15 cellular contexts compared by ENCODE assay signal in genomic region chr7:116142850-116143249, GRCh38.
DNase-seq lines count a peak whose midpoint lies in the region; ATAC-seq and TF ChIP-seq lines count a peak whose summit lies in the region.
"Had no signal": no experiment of that assay in that cellular context is flagged by ENCODE, and none has a peak within 500 bp of the region (broad histone marks: within the 10 kb centered on the region; RNA-seq: fewer than 3 reads in every experiment).

No MANE protein-coding gene starts in this region.

- 0 out of 2 replicates have a peak overlapping the region, but pooled peaks have one; percentile 53 for H2AFZ ChIP-seq in Loucy (ENCODE audit: low read length)
- H2AFZ ChIP-seq: parathyroid adenoma had no signal

- no peaks in the 10 kb centered on the region for H3K36me3 Mint-ChIP-seq in CD8-positive, alpha-beta T cell
- peaks cover 33% of the 10 kb centered on the region for H3K36me3 Mint-ChIP-seq in activated CD8-positive, alpha-beta T cell treated with anti-CD3 and anti-CD28 coated beads, Interleukin-2, amount 10 ng/mL, durations not matched to agents 7 days and 5 days (ENCODE audit: low read depth)

- TF ChIP-seq CTCF in CD8-positive, alpha-beta T cell (IDR thresholded peaks at IDR 0.05), result no peak
- TF ChIP-seq CTCF in Loucy (conservative IDR thresholded peaks at IDR 0.05; ENCODE audit: low read length), result no peak

- no peaks in the 10 kb centered on the region for H3K79me2 ChIP-seq in Loucy (ENCODE audit: insufficient read depth, low read length)
- H3K79me2 ChIP-seq: parathyroid adenoma had no signal

- intact Hi-C loops in CD8-positive, alpha-beta T cell (cut with DNase I, micrococcal nuclease), result no loop called here

- no peaks in the 10 kb centered on the region for H3K9me2 ChIP-seq in Loucy (replicated peaks; ENCODE audit: low read depth, low read length)

- peak in 3 of 7 experiments; percentile 14 to 27 (median 22) for DNase-seq in CD8-positive, alpha-beta T cell
- DNase-seq in activated CD8-positive, alpha-beta T cell treated with anti-CD3 and anti-CD28 coated beads, Interleukin-2, amount 10 ng/mL, durations not matched to agents 7 days and 5 days, result peak; percentile 57
- DNase-seq in GOT3 (lab: John Stamatoyannopoulos, UW), result no peak
- no peak for DNase-seq in SK-N-DZ (ENCODE audit: low spot score)
- DNase-seq: erythroblast, KBM-7, NCI-H1105 treated with DMSO at 0.1 percent for 48 hours, Right ventricle myocardium superior, trophoblast cell had no signal

- H3K36me3 ChIP-seq in BLaER1, result no peaks in the 10 kb centered on the region
- H3K36me3 ChIP-seq in CD8-positive, alpha-beta T cell (ENCODE audit: insufficient read depth, low read length), result no peaks in the 10 kb centered on the region
- H3K36me3 ChIP-seq in Loucy (ENCODE audit: insufficient read depth, low read length), result no peaks in the 10 kb centered on the region

- H3K4me3 ChIP-seq in BLaER1 (no peak overlapping the region), Loucy (ENCODE audit: low read length, poor library complexity, severe bottlenecking) (no peak overlapping the region)
- H3K4me3 ChIP-seq in CD8-positive, alpha-beta T cell (ENCODE audit: low read depth, low read length), result no peak overlapping the region

- H3K27ac ChIP-seq in BLaER1, result no peak overlapping the region
- no peak overlapping the region for H3K27ac ChIP-seq in CD8-positive, alpha-beta T cell (ENCODE audit: low read depth, low read length)
- H3K27ac ChIP-seq: parathyroid adenoma had no signal

- no peak overlapping the region for H3K4me3 Mint-ChIP-seq in CD8-positive, alpha-beta T cell
- H3K4me3 Mint-ChIP-seq in activated CD8-positive, alpha-beta T cell treated with anti-CD3 and anti-CD28 coated beads, Interleukin-2, amount 10 ng/mL, durations not matched to agents 7 days and 5 days, result no peak overlapping the region
- H3K4me3 Mint-ChIP-seq: T-helper 1 cell treated with Interleukin-12 subunit alpha and Interleukin-12 subunit beta and Interleukin-4 antibody, amounts not matched to agents 30 μg/mL and 1 μg/mL, for 36 hours had no signal

- ATAC-seq in CD8-positive, alpha-beta T cell, result peak; percentile 65
- no peak for ATAC-seq in activated CD8-positive, alpha-beta T cell treated with anti-CD3 and anti-CD28 coated beads, Interleukin-2, amount 10 ng/mL, durations not matched to agents 7 days and 5 days
- ATAC-seq in GM19035 (IDR thresholded peaks at IDR 0.05; ENCODE audit: unreplicated experiment), result no peak
- ATAC-seq in GM21825 (IDR thresholded peaks at IDR 0.05; ENCODE audit: unreplicated experiment), result no peak

- no peaks in the 10 kb centered on the region for H3K27me3 Mint-ChIP-seq in CD8-positive, alpha-beta T cell (ENCODE audit: low read depth)
- H3K27me3 Mint-ChIP-seq in activated CD8-positive, alpha-beta T cell treated with anti-CD3 and anti-CD28 coated beads, Interleukin-2, amount 10 ng/mL, durations not matched to agents 7 days and 5 days (ENCODE audit: low read depth), result no peaks in the 10 kb centered on the region

- CTCF ChIA-PET in CD8-positive, alpha-beta T cell (lab: Charles Lee), result interaction anchor here (0.7 to 1.3 kb wide), 3 partner anchors 33 to 449 kb away, joined by 3 to 4 read pairs (median 3); no protein-coding TSS in a partner anchor
- CTCF ChIA-PET in activated CD8-positive, alpha-beta T cell treated with anti-CD3 and anti-CD28 coated beads, Interleukin-2, amount 10 ng/mL, durations not matched to agents 7 days and 5 days (lab: Charles Lee), result interaction anchor here (0.8 to 3.3 kb wide), 9 partner anchors 11 to 446 kb away, joined by 3 to 31 read pairs (median 5); no protein-coding TSS in a partner anchor

- H3K9ac ChIP-seq in BLaER1, result no peak overlapping the region
- H3K9ac ChIP-seq in Loucy (ENCODE audit: low read depth, low read length, poor library complexity, severe bottlenecking), result no peak overlapping the region
- H3K9ac ChIP-seq: parathyroid adenoma had no signal

- H3K4me2 ChIP-seq in BLaER1 (peak overlapping the region; percentile 48; the same call in 1 of the 2 replicates), Loucy (ENCODE audit: low read depth, low read length, poor library complexity, severe bottlenecking) (peak overlapping the region; percentile 8)

- H3K4me1 ChIP-seq in BLaER1, result peaks cover 62% of the 10 kb centered on the region
- H3K4me1 ChIP-seq in CD8-positive, alpha-beta T cell (ENCODE audit: insufficient read depth, low read length), result peaks cover 4% of the 10 kb centered on the region
- H3K4me1 ChIP-seq in Loucy (ENCODE audit: insufficient read depth, low read length, poor library complexity, severe bottlenecking), result peaks cover 52% of the 10 kb centered on the region
- H3K4me1 ChIP-seq: parathyroid adenoma had no signal

- POLR2A ChIA-PET in CD8-positive, alpha-beta T cell (lab: Charles Lee), result no interaction called here
- POLR2A ChIA-PET in activated CD8-positive, alpha-beta T cell treated with anti-CD3 and anti-CD28 coated beads, Interleukin-2, amount 10 ng/mL, durations not matched to agents 7 days and 5 days (lab: Charles Lee), result interaction anchor here (2.1 kb wide), 1 partner anchor 68 kb away, joined by 9 read pairs; no protein-coding TSS in a partner anchor

- no peaks in the 10 kb centered on the region for H3K27me3 ChIP-seq in BLaER1
- no peaks in the 10 kb centered on the region for H3K27me3 ChIP-seq in CD8-positive, alpha-beta T cell (ENCODE audit: insufficient read depth, low read length)
- H3K27me3 ChIP-seq in Loucy (ENCODE audit: insufficient read depth, low read length, poor library complexity, severe bottlenecking), result no peaks in the 10 kb centered on the region

- peaks cover 10% of the 10 kb centered on the region for H3K4me1 Mint-ChIP-seq in CD8-positive, alpha-beta T cell (ENCODE audit: low read depth)
- H3K4me1 Mint-ChIP-seq in activated CD8-positive, alpha-beta T cell treated with anti-CD3 and anti-CD28 coated beads, Interleukin-2, amount 10 ng/mL, durations not matched to agents 7 days and 5 days (ENCODE audit: low read depth), result peaks cover 76% of the 10 kb centered on the region

- no peaks in the 10 kb centered on the region for H3K9me3 Mint-ChIP-seq in CD8-positive, alpha-beta T cell
- H3K9me3 Mint-ChIP-seq in activated CD8-positive, alpha-beta T cell treated with anti-CD3 and anti-CD28 coated beads, Interleukin-2, amount 10 ng/mL, durations not matched to agents 7 days and 5 days (ENCODE audit: insufficient read depth), result peaks cover 17% of the 10 kb centered on the region
- H3K9me3 Mint-ChIP-seq: T-helper 1 cell treated with Interleukin-12 subunit alpha and Interleukin-12 subunit beta and Interleukin-4 antibody, amounts not matched to agents 30 μg/mL and 1 μg/mL, for 36 hours had no signal

- H4K20me1 ChIP-seq in BLaER1, result no peaks in the 10 kb centered on the region
- no peaks in the 10 kb centered on the region for H4K20me1 ChIP-seq in Loucy (ENCODE audit: insufficient read depth, low read length, poor library complexity, severe bottlenecking)

- no peak overlapping the region for H3K27ac Mint-ChIP-seq in CD8-positive, alpha-beta T cell
- H3K27ac Mint-ChIP-seq in activated CD8-positive, alpha-beta T cell treated with anti-CD3 and anti-CD28 coated beads, Interleukin-2, amount 10 ng/mL, durations not matched to agents 7 days and 5 days, result peak overlapping the region; percentile 94
- H3K27ac Mint-ChIP-seq: T-helper 1 cell treated with Interleukin-12 subunit alpha and Interleukin-12 subunit beta and Interleukin-4 antibody, amounts not matched to agents 30 μg/mL and 1 μg/mL, for 36 hours had no signal

- peaks cover 1% of the 10 kb centered on the region; the same call in 1 of the 2 replicates for H3K9me3 ChIP-seq in BLaER1
- no peaks in the 10 kb centered on the region for H3K9me3 ChIP-seq in CD8-positive, alpha-beta T cell (ENCODE audit: low read length)
- H3K9me3 ChIP-seq in Loucy (ENCODE audit: insufficient read depth, low read depth, low read length), result no peaks in the 10 kb centered on the region

- peaks cover 7% of the 10 kb centered on the region for H3F3A ChIP-seq in Loucy (ENCODE audit: low read depth)
